18 cellular contexts compared by ENCODE assay signal in genomic region chr11:15985127-15985862, GRCh38.
DNase-seq lines count a peak whose midpoint lies in the region; FAIRE-seq and TF ChIP-seq lines count a peak whose summit lies in the region.
"Had no signal": no experiment of that assay in that cellular context is flagged by ENCODE, and none has a peak within 500 bp of the region (broad histone marks: within the 10 kb centered on the region; RNA-seq: fewer than 3 reads in every experiment).

No MANE protein-coding gene starts in this region.

- H3K4me2 ChIP-seq in H1 (ENCODE audit: insufficient read depth in 1 of 2, low read depth in 2 of 2, low read length in 2 of 2), result no peak overlapping the region

- no peak overlapping the region for H2BK5ac ChIP-seq in H1 (ENCODE audit: low read depth, low read length)

- no peak overlapping the region for H2AK5ac ChIP-seq in H1 (ENCODE audit: low read depth, low read length)

- H2BK12ac ChIP-seq in H1 (ENCODE audit: low read depth, low read length), result no peak overlapping the region

- WGBS in H1 (ENCODE audit: extremely low coverage in 1 of 2, insufficient coverage in 1 of 2, insufficient read length in 1 of 2, insufficient replicate concordance in 2 of 2, low coverage in 1 of 2, low lambda C conversion rate in 2 of 2, missing lambda C conversion rate in 1 of 2), 2 experiments, result 87% methylated on average over 1 of the region's 1 CpG; no CpG with 5 or more reads in 1 of the 2 experiments

- TF ChIP-seq EP300 in H1 (IDR thresholded peaks at IDR 0.05; ENCODE audit: borderline replicate concordance in 1 of 2, low read depth in 2 of 2, low read length in 2 of 2), result no peak

- CTCF ChIA-PET in H1 (lab: Charles Lee; ENCODE audit: partially characterized antibody), result interaction anchor here (0.8 to 4.5 kb wide), 4 partner anchors 9 to 629 kb away, joined by 3 to 31 read pairs (median 8); no protein-coding TSS in a partner anchor

- peaks cover 39% of the 10 kb centered on the region for H3K4me1 Mint-ChIP-seq in nephron

- TF ChIP-seq RAD21 in H1 (IDR thresholded peaks at IDR 0.05 in 1 of 2, conservative IDR thresholded peaks at IDR 0.05 in 1 of 2; ENCODE audit: low read depth in 2 of 2, low read length in 2 of 2), result no peak

- no peak overlapping the region for H3K4me3 ChIP-seq in AG10803 (ENCODE audit: low read length)
- H3K4me3 ChIP-seq in SK-N-MC, result no peak overlapping the region
- no peak overlapping the region for H3K4me3 ChIP-seq in H1 (ENCODE audit: extremely low read depth in 1 of 4, insufficient read depth in 2 of 4, low read depth in 3 of 4, low read length in 4 of 4)
- H3K4me3 ChIP-seq: Peyer's patch had no signal

- no peak for TF ChIP-seq CTCF in AG10803 (conservative IDR thresholded peaks at IDR 0.05; ENCODE audit: low read length)
- TF ChIP-seq CTCF in H1 (IDR thresholded peaks at IDR 0.05; ENCODE audit: control extremely low read depth in 1 of 3, insufficient read depth in 1 of 3, low read depth in 1 of 3, low read length in 3 of 3), result no peak
- TF ChIP-seq CTCF in nephron (IDR thresholded peaks at IDR 0.05; ENCODE audit: unreplicated experiment in 3 of 3), result no peak

- peak overlapping the region in 1 of 3 experiments; percentile 9 for H3K4me3 Mint-ChIP-seq in nephron

- peak overlapping the region; percentile 89 for H3K23ac ChIP-seq in H1 (ENCODE audit: insufficient read length)

- no peaks in the 10 kb centered on the region for H3K27me3 Mint-ChIP-seq in nephron (ENCODE audit: low read depth)

- H3K4me1 ChIP-seq in H1 (replicated peaks in 1 of 4; ENCODE audit: control insufficient read depth in 3 of 4, insufficient read depth in 4 of 4, low read length in 3 of 4), result no peaks in the 10 kb centered on the region
- H3K4me1 ChIP-seq: Peyer's patch had no signal

- no peak for TF ChIP-seq POLR2A in H1 (IDR thresholded peaks at IDR 0.05; ENCODE audit: control extremely low read depth in 1 of 2, low read depth in 2 of 2, low read length in 2 of 2)

- H3K79me2 ChIP-seq in H1 (ENCODE audit: control insufficient read depth in 1 of 2, insufficient read depth in 2 of 2, low read length in 2 of 2), result no peaks in the 10 kb centered on the region

- no peak overlapping the region for H2BK20ac ChIP-seq in H1 (ENCODE audit: low read length)

- no peaks in the 10 kb centered on the region for H3K79me1 ChIP-seq in H1 (ENCODE audit: low read depth, low read length)

- H4K5ac ChIP-seq in H1 (ENCODE audit: insufficient read length, low read depth, low read length), result no peak overlapping the region

- no peak overlapping the region for H3K14ac ChIP-seq in H1 (ENCODE audit: insufficient read length)

- DNase-seq in AG10803 (ENCODE audit: low read depth) (peak; percentile 3), SK-N-MC (ENCODE audit: low read depth, low spot score) (no peak), H1 (ENCODE audit: low read depth in 1 of 2, low spot score in 2 of 2) (no peak), NCI-H2029 treated with DMSO at 0.1 percent for 48 hours (lab: John Stamatoyannopoulos, UW) (no peak), GM19240 (ENCODE audit: insufficient read length, low spot score) (no peak), EL (no peak)
- DNase-seq in stimulated activated naive CD4-positive, alpha-beta T cell treated with Interleukin-2 at 50 U/mL for 16 hours (lab: John Stamatoyannopoulos, UW), result no peak
- DNase-seq: KBM-7, NCI-H1092, NCI-H1694, NCI-H446, NCI-H748 treated with DMSO at 0.1 percent for 48 hours, Peyer's patch, Right ventricle myocardium superior had no signal

- peaks cover 2% of the 10 kb centered on the region; the same call in 1 of the 2 replicates for H3K23me2 ChIP-seq in H1 (ENCODE audit: low read depth, low read length)

- no peak overlapping the region for H2BK15ac ChIP-seq in H1 (ENCODE audit: low read length)

- no peak overlapping the region for H3K56ac ChIP-seq in H1 (replicated peaks; ENCODE audit: insufficient read length, low read depth, low read length)

- peaks cover 9% of the 10 kb centered on the region for H3K36me3 Mint-ChIP-seq in nephron (ENCODE audit: low read depth)

- 0 out of 2 replicates have a peak overlapping the region, but pooled peaks have one; percentile 40 for H3K27ac ChIP-seq in SK-N-MC
- H3K27ac ChIP-seq in H1 (ENCODE audit: low read depth, low read length), result no peak overlapping the region
- H3K27ac ChIP-seq: C4-2B, HL-60 had no signal

- no peak overlapping the region for H3K18ac ChIP-seq in H1 (ENCODE audit: extremely low read depth, low read length)

- H3K27me3 ChIP-seq in H1 (replicated peaks in 1 of 4; ENCODE audit: control insufficient read depth in 3 of 4, extremely low read depth in 1 of 4, insufficient read depth in 3 of 4, low read length in 3 of 4), result peaks cover 7 to 29% (median 20%) of the 10 kb centered on the region in 4 experiments
- H3K27me3 ChIP-seq: Peyer's patch had no signal

- peaks cover 0 to 2% of the 10 kb centered on the region in 2 experiments for H4K20me1 ChIP-seq in H1 (replicated peaks in 1 of 2; ENCODE audit: control insufficient read depth in 1 of 2, insufficient read depth in 2 of 2, low read length in 2 of 2)

- no peak overlapping the region for H3K9ac ChIP-seq in SK-N-MC (ENCODE audit: insufficient read length)
- no peak overlapping the region for H3K9ac ChIP-seq in H1 (replicated peaks in 1 of 4; ENCODE audit: extremely low read depth in 1 of 4, low read depth in 3 of 4, low read length in 3 of 4)

- no peak overlapping the region for H2BK120ac ChIP-seq in H1 (replicated peaks; ENCODE audit: low read depth, low read length)

- H4K91ac ChIP-seq in H1 (replicated peaks; ENCODE audit: insufficient read length, low read length), result no peak overlapping the region

- H2AFZ ChIP-seq in H1 (ENCODE audit: low read length), result no peak overlapping the region

- no peaks in the 10 kb centered on the region for H3K9me3 Mint-ChIP-seq in nephron

- H3K36me3 ChIP-seq in SK-N-MC (ENCODE audit: insufficient read depth, low read length), result peaks cover 71% of the 10 kb centered on the region
- H3K36me3 ChIP-seq in H1 (ENCODE audit: control insufficient read depth in 2 of 4, insufficient read depth in 4 of 4, low read length in 3 of 4), result no peaks in the 10 kb centered on the region
- H3K36me3 ChIP-seq: Peyer's patch had no signal

- H3K9me3 ChIP-seq in SK-N-MC (ENCODE audit: low read depth, low read length) (no peaks in the 10 kb centered on the region), H1 (ENCODE audit: insufficient read depth in 2 of 2, low read depth in 1 of 2, low read length in 1 of 2) (no peaks in the 10 kb centered on the region)
- H3K9me3 ChIP-seq: Peyer's patch had no signal

- H3K27ac Mint-ChIP-seq in nephron, result peak overlapping the region in 2 of 3 experiments; percentile 8 to 70

- no peak for FAIRE-seq in H1 (lab: Jason Lieb, UNC)
- FAIRE-seq: GM18507 had no signal

- POLR2A ChIA-PET in H1 (lab: Charles Lee; ENCODE audit: partially characterized antibody), result no interaction called here

- H3K4ac ChIP-seq in H1 (replicated peaks; ENCODE audit: insufficient read length, low read depth, low read length), result no peak overlapping the region

- no peak overlapping the region for H4K8ac ChIP-seq in H1 (ENCODE audit: extremely low read depth, insufficient read depth, low read length)

TF ChIP-seq in H1, 55 proteins besides CTCF, POLR2A, EP300 and RAD21:
- TF ChIP-seq CTBP2 (IDR thresholded peaks at IDR 0.05; ENCODE audit: borderline replicate concordance, insufficient read depth, insufficient read length, low read length), result no peak
- TF ChIP-seq SIRT6 (IDR thresholded peaks at IDR 0.05; ENCODE audit: low read length), result no peak
